Comparison of ENCODE assay signal across 9 cellular contexts in the genomic region with DNA sequence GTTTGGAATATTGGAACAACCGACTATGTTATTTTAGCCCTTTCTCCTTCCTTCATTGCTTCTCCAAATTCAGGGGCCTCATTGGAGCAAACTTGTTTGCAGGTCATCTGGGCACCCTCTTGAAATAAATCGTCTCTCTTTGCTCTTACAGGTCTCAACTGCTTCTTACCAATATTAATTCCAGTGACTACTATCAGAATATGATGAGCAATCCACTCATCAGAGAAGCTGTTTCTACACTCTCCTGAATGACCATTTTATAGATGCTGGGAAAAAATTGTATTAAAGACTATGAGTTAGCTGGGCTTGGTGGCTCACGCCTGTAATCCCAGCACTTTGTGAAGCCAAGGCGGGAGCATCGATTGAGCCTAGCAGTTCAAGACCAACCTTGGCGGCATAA. TPM values are rescaled to one million over a fixed set of nuclear protein-coding genes. Genes with fewer than 3 reads are reported as not detected.
DNase-seq lines count a peak whose midpoint lies in the region; ATAC-seq, FAIRE-seq and TF ChIP-seq lines count a peak whose summit lies in the region.
"Had no signal": no experiment of that assay in that cellular context is flagged by ENCODE, and none has a peak within 500 bp of the region (broad histone marks: within the 10 kb centered on the region; RNA-seq: fewer than 3 reads in every experiment).

No MANE protein-coding gene starts in this region.

- peaks cover 0 to 5% of the 10 kb centered on the region in 2 donors for H3K9me3 Mint-ChIP-seq in stimulated activated naive B cell treated with anti-CD40 and anti-IgM and Interleukin-4, amounts not matched to agents 10 μg/mL and 1 μg/mL and 100 μg/mL, for 72 hours

- H3K36me3 Mint-ChIP-seq in stimulated activated naive B cell treated with anti-CD40 and anti-IgM and Interleukin-4, amounts not matched to agents 10 μg/mL and 1 μg/mL and 100 μg/mL, for 72 hours: peaks cover 8% of the 10 kb centered on the region in 2 donors

- H3K79me2 ChIP-seq in SK-N-SH (ENCODE audit: insufficient read depth): no peaks in the 10 kb centered on the region

- H2AFZ ChIP-seq in SK-N-SH (ENCODE audit: low read depth): peak overlapping the region; percentile 98

- peaks cover 17 to 36% of the 10 kb centered on the region in 2 donors for H3K4me1 Mint-ChIP-seq in stimulated activated naive B cell treated with anti-CD40 and anti-IgM and Interleukin-4, amounts not matched to agents 10 μg/mL and 1 μg/mL and 100 μg/mL, for 72 hours

- no peak overlapping the region for H3K9ac ChIP-seq in SK-N-SH

- H3K9me3 ChIP-seq in SK-N-SH (no peaks in the 10 kb centered on the region), gastroesophageal sphincter (no peaks in the 10 kb centered on the region), pancreas (no peaks in the 10 kb centered on the region)

- no peak for DNase-seq in SK-N-SH
- DNase-seq in stimulated activated naive B cell treated with anti-CD40 and anti-IgM and Interleukin-4, amounts not matched to agents 10 μg/mL and 1 μg/mL and 100 μg/mL, for 72 hours: no peak
- no peak for DNase-seq in pancreas
- DNase-seq in GM19239 (ENCODE audit: insufficient read length, low spot score): no peak

- H3K4me3 ChIP-seq in SK-N-SH (ENCODE audit: low read depth in 2 of 2, low read length in 1 of 2) (no peak overlapping the region), gastroesophageal sphincter (peak overlapping the region in 1 of 2 donors; percentile 62), pancreas (peak overlapping the region in 1 of 4 donors; percentile 66)

- TF ChIP-seq POLR2A in gastroesophageal sphincter (IDR thresholded peaks at IDR 0.05): no peak

- peak overlapping the region; percentile 12 to 39 for H3K4me3 Mint-ChIP-seq in stimulated activated naive B cell treated with anti-CD40 and anti-IgM and Interleukin-4, amounts not matched to agents 10 μg/mL and 1 μg/mL and 100 μg/mL, for 72 hours

- no peak for TF ChIP-seq RAD21 in SK-N-SH (IDR thresholded peaks at IDR 0.05; ENCODE audit: low read length)

- no peaks in the 10 kb centered on the region for H3K9me2 ChIP-seq in SK-N-SH

- FAIRE-seq in pancreas (lab: Jason Lieb, UNC): no peak
- FAIRE-seq in GM19239 (lab: Jason Lieb, UNC): no peak

- H4K20me1 ChIP-seq in SK-N-SH (ENCODE audit: insufficient read depth): no peaks in the 10 kb centered on the region

- CTCF ChIA-PET in SK-N-SH (lab: Yijun Ruan, JAX): no interaction called here

- peak overlapping the region in 1 of 2 experiments; percentile 83; a peak in 2 of 4 replicates for H3K27ac ChIP-seq in SK-N-SH (ENCODE audit: low read depth in 2 of 2, low read length in 1 of 2)
- peak overlapping the region; percentile 94 for H3K27ac ChIP-seq in VCaP
- H3K27ac ChIP-seq in gastroesophageal sphincter: peak overlapping the region; percentile 87 to 99 (median 96)
- H3K27ac ChIP-seq in pancreas: peak overlapping the region in 2 of 4 donors; percentile 99

- WGBS in SK-N-SH (ENCODE audit: low lambda C conversion rate): 95% methylated on average over 6 of the region's 6 CpGs
- WGBS in gastroesophageal sphincter (ENCODE audit: low coverage in 1 of 2), 2 donors: 77 to 87% methylated on average over 2 to 6 of the region's 6 CpGs
- WGBS in pancreas, 2 donors: 83 to 89% methylated on average over 6 of the region's 6 CpGs

- intact Hi-C loops in pancreas (cut with DNase I): no loop called here

- peaks cover 5% of the 10 kb centered on the region in 2 experiments; a peak in 2 of 4 replicates for H3K4me1 ChIP-seq in SK-N-SH (ENCODE audit: control insufficient read depth in 1 of 2, insufficient read depth in 2 of 2, low read depth in 1 of 2, low read length in 1 of 2)
- peaks cover 0 to 19% (median 4%) of the 10 kb centered on the region in 3 donors for H3K4me1 ChIP-seq in gastroesophageal sphincter
- H3K4me1 ChIP-seq in pancreas: peaks cover 0 to 5% (median 0%) of the 10 kb centered on the region in 3 donors

- TF ChIP-seq EP300 in SK-N-SH (IDR thresholded peaks at IDR 0.05; ENCODE audit: borderline replicate concordance in 1 of 2, low read depth in 1 of 2, low read length in 1 of 2) (no peak), gastroesophageal sphincter (IDR thresholded peaks at IDR 0.05) (no peak)

- H3K27me3 ChIP-seq in SK-N-SH (ENCODE audit: insufficient read depth) (no peaks in the 10 kb centered on the region), gastroesophageal sphincter (no peaks in the 10 kb centered on the region), pancreas (no peaks in the 10 kb centered on the region)

- POLR2A ChIA-PET in SK-N-SH (lab: Yijun Ruan, JAX): interaction anchor here (0.7 kb wide), 1 partner anchor 14 kb away, joined by 3 read pairs; no protein-coding TSS in a partner anchor

- no peak for TF ChIP-seq CTCF in SK-N-SH (IDR thresholded peaks at IDR 0.05)
- TF ChIP-seq CTCF in VCaP (conservative IDR thresholded peaks at IDR 0.05): no peak
- TF ChIP-seq CTCF in gastroesophageal sphincter (IDR thresholded peaks at IDR 0.05): no peak
- TF ChIP-seq CTCF in pancreas (IDR thresholded peaks at IDR 0.05): no peak

- no peaks in the 10 kb centered on the region for H3K27me3 Mint-ChIP-seq in stimulated activated naive B cell treated with anti-CD40 and anti-IgM and Interleukin-4, amounts not matched to agents 10 μg/mL and 1 μg/mL and 100 μg/mL, for 72 hours

- peak overlapping the region; percentile 59 for H3K27ac Mint-ChIP-seq in stimulated activated naive B cell treated with anti-CD40 and anti-IgM and Interleukin-4, amounts not matched to agents 10 μg/mL and 1 μg/mL and 100 μg/mL, for 72 hours

- no peak overlapping the region; the same call in 1 of the 2 replicates for H3K4me2 ChIP-seq in SK-N-SH

- peaks cover 13% of the 10 kb centered on the region for H3F3A ChIP-seq in SK-N-SH (replicated peaks; ENCODE audit: insufficient read depth)

- ATAC-seq in SK-N-SH treated with all-trans-retinoic acid at 6 μM for 48 hours: no peak
- no peak for ATAC-seq in gastroesophageal sphincter
- ATAC-seq in stimulated activated naive B cell treated with anti-CD40 and anti-IgM and Interleukin-4, amounts not matched to agents 10 μg/mL and 1 μg/mL and 100 μg/mL, for 72 hours (replicated peaks): no peak
- ATAC-seq in pancreas: no peak
- no peak for ATAC-seq in GM21381 (IDR thresholded peaks at IDR 0.05; ENCODE audit: unreplicated experiment)

- H3K36me3 ChIP-seq in SK-N-SH (replicated peaks in 1 of 2; ENCODE audit: control insufficient read depth in 1 of 2, insufficient read depth in 2 of 2, low read length in 1 of 2) (no peaks in the 10 kb centered on the region), gastroesophageal sphincter (no peaks in the 10 kb centered on the region), pancreas (no peaks in the 10 kb centered on the region)

TF ChIP-seq in SK-N-SH, 30 proteins besides CTCF, POLR2A, EP300 and RAD21:
- TF ChIP-seq NFIC (IDR thresholded peaks at IDR 0.05; ENCODE audit: borderline replicate concordance): no peak
- TF ChIP-seq, protein P1, sequence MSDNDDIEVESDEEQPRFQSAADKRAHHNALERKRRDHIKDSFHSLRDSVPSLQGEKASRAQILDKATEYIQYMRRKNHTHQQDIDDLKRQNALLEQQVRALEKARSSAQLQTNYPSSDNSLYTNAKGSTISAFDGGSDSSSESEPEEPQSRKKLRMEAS (IDR thresholded peaks at IDR 0.05; ENCODE audit: low read depth): no peak

TF ChIP-seq in SK-N-SH treated with all-trans-retinoic acid at 6 μM for 48 hours, 23 proteins besides CTCF, POLR2A, EP300 and RAD21 (continues in another document):
- TF ChIP-seq ZFP3 (CRISPR knock-in tag; IDR thresholded peaks at IDR 0.05): no peak
- no peak for TF ChIP-seq TCF4 (CRISPR knock-in tag; IDR thresholded peaks at IDR 0.05; ENCODE audit: borderline replicate concordance)
- TF ChIP-seq ZC3H10 (CRISPR knock-in tag; IDR thresholded peaks at IDR 0.05): no peak
- TF ChIP-seq, protein P2, sequence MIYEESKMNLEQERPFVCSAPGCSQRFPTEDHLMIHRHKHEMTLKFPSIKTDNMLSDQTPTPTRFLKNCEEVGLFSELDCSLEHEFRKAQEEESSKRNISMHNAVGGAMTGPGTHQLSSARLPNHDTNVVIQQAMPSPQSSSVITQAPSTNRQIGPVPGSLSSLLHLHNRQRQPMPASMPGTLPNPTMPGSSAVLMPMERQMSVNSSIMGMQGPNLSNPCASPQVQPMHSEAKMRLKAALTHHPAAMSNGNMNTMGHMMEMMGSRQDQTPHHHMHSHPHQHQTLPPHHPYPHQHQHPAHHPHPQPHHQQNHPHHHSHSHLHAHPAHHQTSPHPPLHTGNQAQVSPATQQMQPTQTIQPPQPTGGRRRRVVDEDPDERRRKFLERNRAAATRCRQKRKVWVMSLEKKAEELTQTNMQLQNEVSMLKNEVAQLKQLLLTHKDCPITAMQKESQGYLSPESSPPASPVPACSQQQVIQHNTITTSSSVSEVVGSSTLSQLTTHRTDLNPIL (CRISPR knock-in tag; IDR thresholded peaks at IDR 0.05; ENCODE audit: low read depth): no peak
- no peak for TF ChIP-seq SNAI2 (CRISPR knock-in tag; IDR thresholded peaks at IDR 0.05)
- TF ChIP-seq, protein P3, sequence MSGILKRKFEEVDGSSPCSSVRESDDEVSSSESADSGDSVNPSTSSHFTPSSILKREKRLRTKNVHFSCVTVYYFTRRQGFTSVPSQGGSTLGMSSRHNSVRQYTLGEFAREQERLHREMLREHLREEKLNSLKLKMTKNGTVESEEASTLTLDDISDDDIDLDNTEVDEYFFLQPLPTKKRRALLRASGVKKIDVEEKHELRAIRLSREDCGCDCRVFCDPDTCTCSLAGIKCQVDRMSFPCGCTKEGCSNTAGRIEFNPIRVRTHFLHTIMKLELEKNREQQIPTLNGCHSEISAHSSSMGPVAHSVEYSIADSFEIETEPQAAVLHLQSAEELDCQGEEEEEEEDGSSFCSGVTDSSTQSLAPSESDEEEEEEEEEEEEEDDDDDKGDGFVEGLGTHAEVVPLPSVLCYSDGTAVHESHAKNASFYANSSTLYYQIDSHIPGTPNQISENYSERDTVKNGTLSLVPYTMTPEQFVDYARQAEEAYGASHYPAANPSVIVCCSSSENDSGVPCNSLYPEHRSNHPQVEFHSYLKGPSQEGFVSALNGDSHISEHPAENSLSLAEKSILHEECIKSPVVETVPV (CRISPR knock-in tag; IDR thresholded peaks at IDR 0.05): no peak
- TF ChIP-seq OSR1 (CRISPR knock-in tag; IDR thresholded peaks at IDR 0.05): no peak
- no peak for TF ChIP-seq ISL1 (CRISPR knock-in tag; IDR thresholded peaks at IDR 0.05)

RNA-seq across cellular contexts. Expression of a gene that starts 12.5 kb away (rescaled TPM):
- polyA plus RNA-seq in SK-N-SH (2012; rRNA removed) (195 and 217 TPM in 2 replicates), pancreas (10 to 100 TPM; 26.5 to 56.8 TPM)
- polyA plus RNA-seq in SK-N-SH (2012; cell fraction: cytosol; rRNA removed): 185 and 227 TPM in 2 replicates
- polyA plus RNA-seq in SK-N-SH (2012; cell fraction: nucleus; rRNA removed): 101 and 146 TPM in 2 replicates
- total RNA-seq in gastroesophageal sphincter (100 to 1,000 TPM; 138 to 215 (median 180) TPM), pancreas (100 to 1,000 TPM in 1 of 6 donors, 10 to 100 TPM in 5; 51.9 to 103 (median 84.5) TPM)

RNA-seq across cellular contexts. Expression of a gene that starts 15.4 kb away (rescaled TPM):
- 2.7 and 5.7 TPM in 2 replicates for polyA plus RNA-seq in SK-N-SH (2012; rRNA removed)
- 4.2 and 4.3 TPM in 2 replicates for polyA plus RNA-seq in SK-N-SH (2012; cell fraction: cytosol; rRNA removed)
- polyA plus RNA-seq in SK-N-SH (2012; cell fraction: nucleus; rRNA removed): 5.0 and 6.6 TPM in 2 replicates
- 10 to 100 TPM in 3 of 4 donors, 1 to 10 TPM in 1; 5.1 to 22.4 (median 14.0) TPM for total RNA-seq in gastroesophageal sphincter
- 1 to 10 TPM in 5 of 6 donors, under 1 TPM in 1; 0.85 to 3.0 (median 1.7) TPM for total RNA-seq in pancreas
- polyA plus RNA-seq in pancreas: 1 to 10 TPM; 2.2 to 5.0 TPM

RNA-seq across cellular contexts. Expression of a gene that starts 50.1 kb away (rescaled TPM):
- polyA plus RNA-seq in SK-N-SH (2012; rRNA removed) (not detected in 2 replicates), pancreas (under 1 TPM in 1 of 2 donors, not detected in 1; 0.28 TPM)
- not detected in 2 replicates for polyA plus RNA-seq in SK-N-SH (2012; cell fraction: cytosol; rRNA removed)
- not detected in 2 replicates for polyA plus RNA-seq in SK-N-SH (2012; cell fraction: nucleus; rRNA removed)
- total RNA-seq in gastroesophageal sphincter (not detected), pancreas (under 1 TPM in 1 of 6 donors, not detected in 5; 0.31 TPM)
- total RNA-seq: A172 had no signal
